Comparison of ENCODE assay signal across 9 cellular contexts in genomic region chr5:123089971-123090640, GRCh38. TPM values are rescaled to one million over a fixed set of nuclear protein-coding genes. Genes with fewer than 3 reads are reported as not detected.
DNase-seq lines count a peak whose midpoint lies in the region; ATAC-seq and TF ChIP-seq lines count a peak whose summit lies in the region.
"Had no signal": no experiment of that assay in that cellular context is flagged by ENCODE, and none has a peak within 500 bp of the region (broad histone marks: within the 10 kb centered on the region; RNA-seq: fewer than 3 reads in every experiment).

No MANE protein-coding gene starts in this region.

- TF ChIP-seq CTCF in fibroblast of lung (conservative IDR thresholded peaks at IDR 0.05 in 1 of 2, IDR thresholded peaks at IDR 0.05 in 1 of 2; ENCODE audit: low read depth in 1 of 2, low read length in 2 of 2) (no peak), parathyroid adenoma (IDR thresholded peaks at IDR 0.05) (no peak)

- H3K4me2 ChIP-seq in fibroblast of lung (ENCODE audit: extremely low read depth, insufficient read depth, low read length): peak overlapping the region; percentile 85
- peak overlapping the region; percentile 73 for H3K4me2 ChIP-seq in parathyroid adenoma (ENCODE audit: low read length)

- peak; percentile 9 for DNase-seq in NCI-H2196 (lab: John Stamatoyannopoulos, UW; ENCODE audit: unreplicated experiment)
- DNase-seq in NCI-H2196 treated with DMSO at 0.1 percent for 48 hours (lab: John Stamatoyannopoulos, UW; ENCODE audit: unreplicated experiment): no peak
- DNase-seq in NOMO-1 (lab: John Stamatoyannopoulos, UW; ENCODE audit: unreplicated experiment in 2 of 2): peak; percentile 31 to 65
- peak in 1 of 2 donors; percentile 25 for DNase-seq in fibroblast of lung (ENCODE audit: low read depth in 2 of 2)
- DNase-seq in activated CD8-positive, alpha-beta memory T cell treated with anti-CD3 and anti-CD28 coated beads for 24 hours: no peak
- DNase-seq in GF-D8 (lab: John Stamatoyannopoulos, UW): no peak
- DNase-seq: DND-41 had no signal

- no peaks in the 10 kb centered on the region for H4K20me1 ChIP-seq in fibroblast of lung (ENCODE audit: control insufficient read depth, extremely low read depth, insufficient read depth, low read length)

- peaks cover 2% of the 10 kb centered on the region for H3K36me3 ChIP-seq in fibroblast of lung (ENCODE audit: control insufficient read depth, insufficient read depth, low read length)
- no peaks in the 10 kb centered on the region for H3K36me3 ChIP-seq in parathyroid adenoma (ENCODE audit: control insufficient read depth, insufficient read depth, low read length)

- H3K4me3 ChIP-seq in fibroblast of lung (replicated peaks in 1 of 4; ENCODE audit: control extremely low read depth in 1 of 4, insufficient read depth in 1 of 4, low read depth in 3 of 4, low read length in 4 of 4) (peak overlapping the region; percentile 90 to 99 (median 92)), parathyroid adenoma (ENCODE audit: low read depth, low read length) (peak overlapping the region; percentile 29)

- no peak overlapping the region for H2AFZ ChIP-seq in fibroblast of lung (ENCODE audit: low read length)
- H2AFZ ChIP-seq in parathyroid adenoma: peak overlapping the region; percentile 48

- H3K9me3 ChIP-seq in fibroblast of lung (ENCODE audit: control insufficient read depth, insufficient read depth, low read depth, low read length) (no peaks in the 10 kb centered on the region), parathyroid adenoma (ENCODE audit: control insufficient read depth, low read length) (no peaks in the 10 kb centered on the region)

- ATAC-seq in HG02870 (IDR thresholded peaks at IDR 0.05; ENCODE audit: unreplicated experiment): no peak

- H3K79me2 ChIP-seq in fibroblast of lung (ENCODE audit: control insufficient read depth, insufficient read depth, low read length) (peaks cover 50% of the 10 kb centered on the region), parathyroid adenoma (no peaks in the 10 kb centered on the region)

- H3K9ac ChIP-seq in fibroblast of lung (ENCODE audit: insufficient read depth, low read length) (peak overlapping the region; percentile 55), parathyroid adenoma (no peak overlapping the region)

- H3K27ac ChIP-seq in fibroblast of lung (ENCODE audit: insufficient read depth, low read length) (peak overlapping the region; percentile 34), parathyroid adenoma (no peak overlapping the region)

- H3K27me3 ChIP-seq in fibroblast of lung (ENCODE audit: control insufficient read depth, insufficient read depth, low read length) (no peaks in the 10 kb centered on the region), parathyroid adenoma (ENCODE audit: control insufficient read depth, insufficient read depth, low read length) (peaks cover 12% of the 10 kb centered on the region)

- H3K4me1 ChIP-seq in fibroblast of lung (ENCODE audit: control insufficient read depth, extremely low read depth, insufficient read depth, low read length) (peaks cover 7% of the 10 kb centered on the region), parathyroid adenoma (no peaks in the 10 kb centered on the region)

RNA-seq across cellular contexts. Expression of gene PRDM6, which starts 1.1 kb away (rescaled TPM):
- total RNA-seq in fibroblast of lung: 13.1 and 21.6 TPM in 2 replicates
- 6.3 and 16.3 TPM in 2 replicates for polyA plus RNA-seq in fibroblast of lung
- 5.0 and 10.1 TPM in 2 replicates for polyA plus RNA-seq in fibroblast of lung (2012)
- 6.0 and 30.7 TPM in 2 replicates for polyA minus RNA-seq in fibroblast of lung (ENCODE audit: low replicate concordance)

RNA-seq across cellular contexts. Expression of gene PPIC, which starts 53.6 kb away (rescaled TPM):
- total RNA-seq in fibroblast of lung: 65.7 and 70.1 TPM in 2 replicates
- 74.1 and 105 TPM in 2 replicates for polyA plus RNA-seq in fibroblast of lung
- polyA plus RNA-seq in fibroblast of lung (2012): 61.8 and 83.3 TPM in 2 replicates
- polyA minus RNA-seq in fibroblast of lung (ENCODE audit: low replicate concordance): 76.7 and 87.6 TPM in 2 replicates

Comparison
In these comparisons a context has a peak if more than half of its experiments do, and no peak if none do; other contexts are left out.
1. DNase-seq: peak in NCI-H2196 (single experiment) and NOMO-1 (2 of 2); none in NCI-H2196 treated with DMSO at 0.1 percent for 48 hours (single experiment), activated CD8-positive, alpha-beta memory T cell treated with anti-CD3 and anti-CD28 coated beads for 24 hours (single experiment) and GF-D8 (single experiment).